Comparison of ENCODE assay signal across 35 cellular contexts in genomic region chr9:87651431-87651830, GRCh38.
"Had no signal": no experiment of that assay in that cellular context is flagged by ENCODE, and none has a peak within 500 bp of the region (broad histone marks: within the 10 kb centered on the region; RNA-seq: fewer than 3 reads in every experiment).

No MANE protein-coding gene starts in this region.

- H3K27ac Mint-ChIP-seq: activated CD4-positive, alpha-beta memory T cell treated with anti-CD3 and anti-CD28 coated beads, Interleukin-2, amount 10 ng/mL, durations not matched to agents 7 days and 5 days; activated CD4-positive, alpha-beta T cell treated with anti-CD3 and anti-CD28 coated beads for 36 hours; activated CD4-positive, alpha-beta T cell treated with anti-CD3 and anti-CD28 coated beads, Interleukin-2, amount 10 ng/mL, durations not matched to agents 7 days and 5 days; activated CD8-positive, alpha-beta memory T cell treated with anti-CD3 and anti-CD28 coated beads, Interleukin-2, amount 10 ng/mL, durations not matched to agents 7 days and 5 days; activated CD8-positive, alpha-beta T cell treated with anti-CD3 and anti-CD28 coated beads, Interleukin-2, amount 10 ng/mL, durations not matched to agents 7 days and 5 days; activated naive CD4-positive, alpha-beta T cell treated with anti-CD3 and anti-CD28 coated beads, Interleukin-2, amount 10 ng/mL, durations not matched to agents 7 days and 5 days; activated naive CD4-positive, alpha-beta T cell treated with anti-CD3 and anti-CD28 coated beads, Interleukin-2, amount 50 U/mL, for 24 hours; activated naive CD8-positive, alpha-beta T cell; activated naive CD8-positive, alpha-beta T cell treated with anti-CD3 and anti-CD28 coated beads, Interleukin-2, amount 10 ng/mL, durations not matched to agents 7 days and 5 days; activated naive CD8-positive, alpha-beta T cell treated with anti-CD3 and anti-CD28 coated beads, Interleukin-2, amount 50 U/mL, for 24 hours; activated T-cell treated with anti-CD3 and anti-CD28 coated beads, Interleukin-2, amount 50 U/mL, for 24 hours; activated T-helper 2 cell treated with anti-CD3 and anti-CD28 coated beads, Interferon-gamma antibody, Interleukin-2, Interleukin-4, amounts not matched to agents 10 μg/mL and 5 μg/mL and 100 μg/mL, durations not matched to agents 14 hours and 24 hours and 36 hours; T-helper 1 cell treated with Interleukin-12 subunit alpha and Interleukin-12 subunit beta and Interleukin-4 antibody, amounts not matched to agents 30 μg/mL and 1 μg/mL, for 36 hours; T-helper 2 cell treated with Interferon-gamma antibody and Interleukin-4, amounts not matched to agents 5 μg/mL and 100 μg/mL, for 36 hours had no signal

- H3K4me1 Mint-ChIP-seq: activated CD4-positive, alpha-beta memory T cell treated with anti-CD3 and anti-CD28 coated beads, Interleukin-2, amount 10 ng/mL, durations not matched to agents 7 days and 5 days; activated CD4-positive, alpha-beta T cell treated with anti-CD3 and anti-CD28 coated beads for 36 hours; activated CD4-positive, alpha-beta T cell treated with anti-CD3 and anti-CD28 coated beads, Interleukin-2, amount 10 ng/mL, durations not matched to agents 7 days and 5 days; activated CD8-positive, alpha-beta memory T cell treated with anti-CD3 and anti-CD28 coated beads, Interleukin-2, amount 10 ng/mL, durations not matched to agents 7 days and 5 days; activated naive CD4-positive, alpha-beta T cell treated with anti-CD3 and anti-CD28 coated beads, Interleukin-2, amount 10 ng/mL, durations not matched to agents 7 days and 5 days; activated naive CD4-positive, alpha-beta T cell treated with anti-CD3 and anti-CD28 coated beads, Interleukin-2, amount 50 U/mL, for 24 hours; activated naive CD8-positive, alpha-beta T cell treated with anti-CD3 and anti-CD28 coated beads, Interleukin-2, amount 10 ng/mL, durations not matched to agents 7 days and 5 days; activated naive CD8-positive, alpha-beta T cell treated with anti-CD3 and anti-CD28 coated beads, Interleukin-2, amount 50 U/mL, for 24 hours had no signal

- ATAC-seq: activated CD4-positive, alpha-beta T cell treated with anti-CD3 and anti-CD28 coated beads for 36 hours; activated CD4-positive, CD25-positive, alpha-beta regulatory T cell treated with anti-CD3 and anti-CD28 coated beads, Interleukin-2, amount 50 U/mL, for 24 hours; activated CD8-positive, alpha-beta memory T cell treated with anti-CD3 and anti-CD28 coated beads, Interleukin-2, amount 10 ng/mL, durations not matched to agents 7 days and 5 days; activated CD8-positive, alpha-beta T cell treated with anti-CD3 and anti-CD28 coated beads, Interleukin-2, amount 10 ng/mL, durations not matched to agents 7 days and 5 days; activated naive CD8-positive, alpha-beta T cell treated with anti-CD3 and anti-CD28 coated beads, Interleukin-2, amount 50 U/mL, for 24 hours; body of pancreas had no signal

- H3K27me3 Mint-ChIP-seq: activated CD4-positive, alpha-beta memory T cell treated with anti-CD3 and anti-CD28 coated beads, Interleukin-2, amount 10 ng/mL, durations not matched to agents 7 days and 5 days; activated CD4-positive, alpha-beta T cell treated with anti-CD3 and anti-CD28 coated beads for 36 hours; activated CD4-positive, alpha-beta T cell treated with anti-CD3 and anti-CD28 coated beads, Interleukin-2, amount 10 ng/mL, durations not matched to agents 7 days and 5 days; activated CD8-positive, alpha-beta memory T cell treated with anti-CD3 and anti-CD28 coated beads, Interleukin-2, amount 10 ng/mL, durations not matched to agents 7 days and 5 days; activated naive CD4-positive, alpha-beta T cell treated with anti-CD3 and anti-CD28 coated beads, Interleukin-2, amount 10 ng/mL, durations not matched to agents 7 days and 5 days; activated naive CD8-positive, alpha-beta T cell; activated naive CD8-positive, alpha-beta T cell treated with anti-CD3 and anti-CD28 coated beads, Interleukin-2, amount 10 ng/mL, durations not matched to agents 7 days and 5 days; activated naive CD8-positive, alpha-beta T cell treated with anti-CD3 and anti-CD28 coated beads, Interleukin-2, amount 50 U/mL, for 24 hours had no signal

- H3K27ac ChIP-seq: body of pancreas, brain microvascular endothelial cell, breast epithelium, VCaP had no signal

- H3K9me3 Mint-ChIP-seq: activated CD4-positive, alpha-beta memory T cell treated with anti-CD3 and anti-CD28 coated beads, Interleukin-2, amount 10 ng/mL, durations not matched to agents 7 days and 5 days; activated CD4-positive, alpha-beta T cell treated with anti-CD3 and anti-CD28 coated beads, Interleukin-2, amount 10 ng/mL, durations not matched to agents 7 days and 5 days; activated naive CD4-positive, alpha-beta T cell treated with anti-CD3 and anti-CD28 coated beads, Interleukin-2, amount 10 ng/mL, durations not matched to agents 7 days and 5 days; activated naive CD4-positive, alpha-beta T cell treated with anti-CD3 and anti-CD28 coated beads, Interleukin-2, amount 50 U/mL, for 24 hours; activated naive CD8-positive, alpha-beta T cell treated with anti-CD3 and anti-CD28 coated beads, Interleukin-2, amount 10 ng/mL, durations not matched to agents 7 days and 5 days; activated naive CD8-positive, alpha-beta T cell treated with anti-CD3 and anti-CD28 coated beads, Interleukin-2, amount 50 U/mL, for 24 hours; activated T-cell treated with anti-CD3 and anti-CD28 coated beads, Interleukin-2, amount 50 U/mL, for 24 hours; activated T-helper 2 cell treated with anti-CD3 and anti-CD28 coated beads, Interferon-gamma antibody, Interleukin-2, Interleukin-4, amounts not matched to agents 10 μg/mL and 5 μg/mL and 100 μg/mL, durations not matched to agents 14 hours and 24 hours and 36 hours; T-helper 1 cell treated with Interleukin-12 subunit alpha and Interleukin-12 subunit beta and Interleukin-4 antibody, amounts not matched to agents 30 μg/mL and 1 μg/mL, for 36 hours; T-helper 2 cell treated with Interferon-gamma antibody and Interleukin-4, amounts not matched to agents 5 μg/mL and 100 μg/mL, for 36 hours had no signal

- H3K4me3 Mint-ChIP-seq: activated CD4-positive, alpha-beta memory T cell treated with anti-CD3 and anti-CD28 coated beads, Interleukin-2, amount 10 ng/mL, durations not matched to agents 7 days and 5 days; activated CD4-positive, alpha-beta T cell treated with anti-CD3 and anti-CD28 coated beads for 36 hours; activated CD4-positive, alpha-beta T cell treated with anti-CD3 and anti-CD28 coated beads, Interleukin-2, amount 10 ng/mL, durations not matched to agents 7 days and 5 days; activated CD8-positive, alpha-beta memory T cell treated with anti-CD3 and anti-CD28 coated beads, Interleukin-2, amount 10 ng/mL, durations not matched to agents 7 days and 5 days; activated CD8-positive, alpha-beta T cell treated with anti-CD3 and anti-CD28 coated beads, Interleukin-2, amount 10 ng/mL, durations not matched to agents 7 days and 5 days; activated naive CD4-positive, alpha-beta T cell treated with anti-CD3 and anti-CD28 coated beads, Interleukin-2, amount 10 ng/mL, durations not matched to agents 7 days and 5 days; activated naive CD4-positive, alpha-beta T cell treated with anti-CD3 and anti-CD28 coated beads, Interleukin-2, amount 50 U/mL, for 24 hours; activated naive CD8-positive, alpha-beta T cell; activated naive CD8-positive, alpha-beta T cell treated with anti-CD3 and anti-CD28 coated beads, Interleukin-2, amount 10 ng/mL, durations not matched to agents 7 days and 5 days; activated naive CD8-positive, alpha-beta T cell treated with anti-CD3 and anti-CD28 coated beads, Interleukin-2, amount 50 U/mL, for 24 hours; activated T-cell treated with anti-CD3 and anti-CD28 coated beads, Interleukin-2, amount 50 U/mL, for 24 hours; T-helper 1 cell treated with Interleukin-12 subunit alpha and Interleukin-12 subunit beta and Interleukin-4 antibody, amounts not matched to agents 30 μg/mL and 1 μg/mL, for 36 hours; T-helper 2 cell treated with Interferon-gamma antibody and Interleukin-4, amounts not matched to agents 5 μg/mL and 100 μg/mL, for 36 hours had no signal

- DNase-seq: activated CD4-positive, alpha-beta memory T cell treated with anti-CD3 and anti-CD28 coated beads, Interleukin-2, amount 10 ng/mL, durations not matched to agents 7 days and 5 days; activated CD4-positive, alpha-beta T cell treated with anti-CD3 and anti-CD28 coated beads for 1 hour; activated CD4-positive, alpha-beta T cell treated with anti-CD3 and anti-CD28 coated beads for 36 hours; activated CD4-positive, alpha-beta T cell treated with anti-CD3 and anti-CD28 coated beads for 48 hours; activated CD4-positive, alpha-beta T cell treated with anti-CD3 and anti-CD28 coated beads, Interleukin-2, amount 10 ng/mL, durations not matched to agents 7 days and 5 days; activated CD4-positive, alpha-beta T cell treated with anti-CD3 and anti-CD28 coated beads, Interleukin-2, amount 50 U/mL, for 48 hours; activated CD4-positive, CD25-positive, alpha-beta regulatory T cell; activated CD8-positive, alpha-beta memory T cell treated with anti-CD3 and anti-CD28 coated beads for 24 hours; activated CD8-positive, alpha-beta memory T cell treated with anti-CD3 and anti-CD28 coated beads, Interleukin-2, amount 10 ng/mL, durations not matched to agents 7 days and 5 days; activated CD8-positive, alpha-beta memory T cell treated with anti-CD3 and anti-CD28 coated beads, Interleukin-2, amount 50 U/mL, for 48 hours; activated CD8-positive, alpha-beta T cell treated with anti-CD3 and anti-CD28 coated beads, Interleukin-2, amount 10 ng/mL, durations not matched to agents 7 days and 5 days; activated effector memory CD4-positive, alpha-beta T cell treated with Interleukin-2 at 50 U/mL for 16 hours; activated gamma-delta T cell; activated naive CD4-positive, alpha-beta T cell treated with anti-CD3 and anti-CD28 coated beads, Interleukin-2, amount 10 ng/mL, durations not matched to agents 7 days and 5 days; activated naive CD4-positive, alpha-beta T cell treated with Interleukin-2 at 50 U/mL for 16 hours; activated naive CD8-positive, alpha-beta T cell treated with anti-CD3 and anti-CD28 coated beads, Interleukin-2, amount 10 ng/mL, durations not matched to agents 7 days and 5 days; activated naive CD8-positive, alpha-beta T cell treated with anti-CD3 and anti-CD28 coated beads, Interleukin-2, amount 50 U/mL, for 24 hours; activated T-cell treated with anti-CD3 and anti-CD28 coated beads, Interleukin-2, amount 50 U/mL, for 24 hours; activated T-cell treated with anti-CD3 and anti-CD28 coated beads, Interleukin-2, amount 50 U/mL, for 48 hours; aorta; body of pancreas; brain microvascular endothelial cell; central memory CD4-positive, alpha-beta T cell; SW 1271; T-helper 1 cell; T-helper 2 cell; T-helper 9 cell had no signal

- H3K4me3 ChIP-seq: body of pancreas, breast epithelium had no signal

- H3K36me3 Mint-ChIP-seq: activated CD8-positive, alpha-beta memory T cell treated with anti-CD3 and anti-CD28 coated beads, Interleukin-2, amount 10 ng/mL, durations not matched to agents 7 days and 5 days; activated naive CD4-positive, alpha-beta T cell treated with anti-CD3 and anti-CD28 coated beads, Interleukin-2, amount 10 ng/mL, durations not matched to agents 7 days and 5 days; activated naive CD4-positive, alpha-beta T cell treated with anti-CD3 and anti-CD28 coated beads, Interleukin-2, amount 50 U/mL, for 24 hours; activated naive CD8-positive, alpha-beta T cell; activated naive CD8-positive, alpha-beta T cell treated with anti-CD3 and anti-CD28 coated beads, Interleukin-2, amount 10 ng/mL, durations not matched to agents 7 days and 5 days had no signal
